Comparison of ENCODE assay signal across 24 cellular contexts in genomic region chr2:237917696-237918374, GRCh38. TPM values are rescaled to one million over a fixed set of nuclear protein-coding genes. Genes with fewer than 3 reads are reported as not detected.
"Had no signal": no experiment of that assay in that cellular context is flagged by ENCODE, and none has a peak within 500 bp of the region (broad histone marks: within the 10 kb centered on the region; RNA-seq: fewer than 3 reads in every experiment).

No MANE protein-coding gene starts in this region.

- H3K27me3 Mint-ChIP-seq: activated naive CD8-positive, alpha-beta T cell had no signal

- ATAC-seq: activated CD8-positive, alpha-beta T cell treated with anti-CD3 and anti-CD28 coated beads, Interleukin-2, amount 10 ng/mL, durations not matched to agents 7 days and 5 days; WTC11 had no signal

- H3K4me1 Mint-ChIP-seq: WTC11 had no signal

- DNase-seq: activated CD4-positive, alpha-beta T cell treated with anti-CD3 and anti-CD28 coated beads for 48 hours; activated CD4-positive, alpha-beta T cell treated with anti-CD3 and anti-CD28 coated beads, Interleukin-2, amount 50 U/mL, for 4 hours; activated CD4-positive, CD25-positive, alpha-beta regulatory T cell treated with anti-CD3 and anti-CD28 coated beads, Interleukin-2, amount 50 U/mL, for 72 hours; activated CD8-positive, alpha-beta memory T cell treated with anti-CD3 and anti-CD28 coated beads, Interleukin-2, amount 50 U/mL, for 48 hours; activated CD8-positive, alpha-beta T cell treated with anti-CD3 and anti-CD28 coated beads, Interleukin-2, amount 10 ng/mL, durations not matched to agents 7 days and 5 days; activated effector memory CD4-positive, alpha-beta T cell treated with Interleukin-2 at 50 U/mL for 16 hours; activated naive CD4-positive, alpha-beta T cell treated with Interleukin-2 at 50 U/mL for 16 hours; activated T-cell treated with anti-CD3 and anti-CD28 coated beads, Interleukin-2, amount 50 U/mL, for 24 hours; cerebellar nuclear complex; MG63; MV-4-11; NCI-H1092 treated with DMSO at 0.1 percent for 48 hours; NCI-H1417 treated with DMSO at 0.1 percent for 48 hours; NCI-H1694 treated with DMSO at 0.1 percent for 48 hours; NCI-H2029 treated with DMSO at 0.1 percent for 48 hours; NCI-H446; NCI-H524; NCI-H748 treated with DMSO at 0.1 percent for 48 hours; SIG-M5; SW 1271 had no signal

- H3K27ac Mint-ChIP-seq: activated CD8-positive, alpha-beta T cell treated with anti-CD3 and anti-CD28 coated beads, Interleukin-2, amount 10 ng/mL, durations not matched to agents 7 days and 5 days; activated naive CD8-positive, alpha-beta T cell; activated T-cell treated with anti-CD3 and anti-CD28 coated beads, Interleukin-2, amount 50 U/mL, for 24 hours; activated T-helper 1 cell treated with anti-CD3 and anti-CD28 coated beads, Interleukin-12 subunit alpha, Interleukin-12 subunit beta, Interleukin-2, Interleukin-4 antibody, amounts not matched to agents 30 ng/mL and 10 ng/mL and 1 ng/mL, durations not matched to agents 14 hours and 24 hours and 36 hours; WTC11 had no signal

- H3K9me3 Mint-ChIP-seq: activated T-cell treated with anti-CD3 and anti-CD28 coated beads, Interleukin-2, amount 50 U/mL, for 24 hours; activated T-helper 1 cell treated with anti-CD3 and anti-CD28 coated beads, Interleukin-12 subunit alpha, Interleukin-12 subunit beta, Interleukin-2, Interleukin-4 antibody, amounts not matched to agents 30 ng/mL and 10 ng/mL and 1 ng/mL, durations not matched to agents 14 hours and 24 hours and 36 hours; WTC11 had no signal

- H3K36me3 Mint-ChIP-seq: activated naive CD8-positive, alpha-beta T cell; WTC11 had no signal

- H3K4me3 Mint-ChIP-seq: activated CD8-positive, alpha-beta T cell treated with anti-CD3 and anti-CD28 coated beads, Interleukin-2, amount 10 ng/mL, durations not matched to agents 7 days and 5 days; activated naive CD8-positive, alpha-beta T cell; activated T-cell treated with anti-CD3 and anti-CD28 coated beads, Interleukin-2, amount 50 U/mL, for 24 hours; activated T-helper 1 cell treated with anti-CD3 and anti-CD28 coated beads, Interleukin-12 subunit alpha, Interleukin-12 subunit beta, Interleukin-2, Interleukin-4 antibody, amounts not matched to agents 30 ng/mL and 10 ng/mL and 1 ng/mL, durations not matched to agents 14 hours and 24 hours and 36 hours; WTC11 had no signal

RNA-seq across cellular contexts. Expression of gene RAMP1, which starts 58.4 kb away (rescaled TPM):
- total RNA-seq: OCI-LY7 had no signal
